In genomic region chr5:159449925-159450324, GRCh38 we compare ENCODE assay signal across 18 cellular contexts.
A peak's percentile ranks its signal among the peaks of the same experiment; 100 is the strongest.
DNase-seq lines count a peak whose midpoint lies in the region; ATAC-seq, FAIRE-seq and TF ChIP-seq lines count a peak whose summit lies in the region.
"Had no signal": no experiment of that assay in that cellular context is flagged by ENCODE, and none has a peak within 500 bp of the region (broad histone marks: within the 10 kb centered on the region; RNA-seq: fewer than 3 reads in every experiment).

No MANE protein-coding gene starts in this region.

- peak; percentile 76 for FAIRE-seq in keratinocyte (lab: Jason Lieb, UNC)

- H3K4me2 ChIP-seq in IMR-90 (ENCODE audit: low read depth, low read length) (no peak overlapping the region), keratinocyte (ENCODE audit: control insufficient read depth, extremely low read depth, insufficient read depth, low read depth, low read length) (no peak overlapping the region)
- H3K4me2 ChIP-seq: KMS-11 had no signal

- H3K36me3 ChIP-seq in IMR-90 (ENCODE audit: control insufficient read depth, insufficient read depth, low read length) (no peaks in the 10 kb centered on the region), keratinocyte (ENCODE audit: control insufficient read depth in 2 of 2, extremely low read depth in 1 of 2, insufficient read depth in 2 of 2, low read length in 2 of 2) (no peaks in the 10 kb centered on the region)
- H3K36me3 ChIP-seq: right lobe of liver, WERI-Rb-1 had no signal

- POLR2A ChIA-PET in IMR-90 (lab: Charles Lee; ENCODE audit: unreplicated experiment): no interaction called here

- peak overlapping the region; percentile 90 for H4K91ac ChIP-seq in IMR-90 (ENCODE audit: insufficient read depth, low read depth, low read length)

- peak overlapping the region; percentile 73 for H3K14ac ChIP-seq in IMR-90 (replicated peaks; ENCODE audit: low read depth, low read length)

- intact Hi-C loops in IMR-90 (cut with micrococcal nuclease): loop anchor here (5.0 kb wide), 1 partner anchor 132 kb away; no protein-coding TSS in a partner anchor
- intact Hi-C loops in posterior vena cava (cut with DNase I): loop anchor here in 1 of 2 donors (5.0 to 10.0 kb wide), 2 partner anchors 467 to 515 kb away; partner anchors contain the start of gene ADRA1B

- no peaks in the 10 kb centered on the region for H3K79me1 ChIP-seq in IMR-90 (ENCODE audit: low read depth in 1 of 2, low read length in 2 of 2)

- TF ChIP-seq RAD21 in IMR-90 (IDR thresholded peaks at IDR 0.05; ENCODE audit: low read length): no peak

- peak overlapping the region; percentile 46 for H2AK9ac ChIP-seq in IMR-90 (replicated peaks; ENCODE audit: low read depth, low read length, poor library complexity)

- WGBS in IMR-90 (ENCODE audit: extremely low coverage in 2 of 2, insufficient read length in 1 of 2), 2 experiments: 78% methylated on average over 3 of the region's 7 CpGs; no CpG with 5 or more reads in 1 of the 2 experiments

- H2BK20ac ChIP-seq in IMR-90 (ENCODE audit: low read depth, low read length): peak overlapping the region; percentile 93

- no peak for ATAC-seq in IMR-90 (ENCODE audit: low read depth)
- no peak for ATAC-seq in HG03457 (IDR thresholded peaks at IDR 0.05; ENCODE audit: unreplicated experiment)

- no peak overlapping the region for H3K9ac ChIP-seq in IMR-90 (ENCODE audit: low read depth, low read length)
- no peak overlapping the region for H3K9ac ChIP-seq in keratinocyte (ENCODE audit: control insufficient read depth, extremely low read depth, insufficient read depth, low read length)
- H3K9ac ChIP-seq: KMS-11 had no signal

- H3K56ac ChIP-seq in IMR-90 (ENCODE audit: extremely low read depth, insufficient read depth, low read length): peak overlapping the region; percentile 14; the same call in 1 of the 2 replicates

- H3K4me3 ChIP-seq in IMR-90 (ENCODE audit: insufficient read depth, low read depth, low read length) (no peak overlapping the region), astrocyte of the cerebellum (ENCODE audit: low read depth, low read length) (no peak overlapping the region), keratinocyte (ENCODE audit: control insufficient read depth in 2 of 3, extremely low read depth in 1 of 3, insufficient read depth in 2 of 3, low read depth in 1 of 3, low read length in 3 of 3) (no peak overlapping the region)
- H3K4me3 ChIP-seq: right lobe of liver had no signal

- peak overlapping the region; percentile 89 for H3K4ac ChIP-seq in IMR-90 (ENCODE audit: low read depth, low read length)

- H2AFZ ChIP-seq in IMR-90 (replicated peaks; ENCODE audit: low read length, poor library complexity) (peak overlapping the region; percentile 57), keratinocyte (ENCODE audit: control insufficient read depth, low read length) (no peak overlapping the region)

- H4K8ac ChIP-seq in IMR-90 (ENCODE audit: low read depth in 2 of 2, low read length in 2 of 2): peak overlapping the region; percentile 41 to 55; a peak in 2 of 4 replicates

- TF ChIP-seq CTCF in IMR-90 (conservative IDR thresholded peaks at IDR 0.05; ENCODE audit: low read depth, low read length) (no peak), astrocyte of the cerebellum (IDR thresholded peaks at IDR 0.05; ENCODE audit: low read depth, low read length, missing control alignments) (no peak), keratinocyte (optimal IDR thresholded peaks at IDR 0.05 in 1 of 3, IDR thresholded peaks at IDR 0.05 in 1 of 3, conservative IDR thresholded peaks at IDR 0.05 in 1 of 3; ENCODE audit: extremely low read depth in 1 of 3, insufficient read depth in 2 of 3, low read length in 3 of 3) (no peak)

- H3K4me1 ChIP-seq in IMR-90 (ENCODE audit: control insufficient read depth, insufficient read depth, low read length): peaks cover 16% of the 10 kb centered on the region
- peaks cover 20% of the 10 kb centered on the region for H3K4me1 ChIP-seq in keratinocyte (ENCODE audit: control insufficient read depth, extremely low read depth, insufficient read depth, low read length)
- H3K4me1 ChIP-seq: right lobe of liver had no signal

- no peak overlapping the region for H4K5ac ChIP-seq in IMR-90 (ENCODE audit: low read depth, low read length)

- H2AK5ac ChIP-seq in IMR-90 (ENCODE audit: low read depth, low read length): peak overlapping the region; percentile 96

- peak overlapping the region; percentile 82; the same call in 2 of the 3 replicates for H2BK15ac ChIP-seq in IMR-90 (ENCODE audit: low read depth, low read length)

- no TSS peak for BruUV-seq in IMR-90 (replicated peaks; lab: Mats Ljungman, UMichigan)

- H3K79me2 ChIP-seq in keratinocyte (ENCODE audit: control insufficient read depth, insufficient read depth, low read length): no peaks in the 10 kb centered on the region

- in situ Hi-C loops in IMR-90 (cut with MboI; ENCODE audit: low sequenced_read_pairs) (loop anchor here (5.0 to 25.0 kb wide), 4 partner anchors 295 to 887 kb away; partner anchors contain the start of gene ADRA1B), astrocyte of the cerebellum (cut with HindIII; ENCODE audit: low sequenced_read_pairs) (loop anchor here (25.0 kb wide), 2 partner anchors 462 to 537 kb away; partner anchors contain the start of gene ADRA1B)

- no peak overlapping the region for H2BK5ac ChIP-seq in IMR-90 (ENCODE audit: low read depth, low read length, poor library complexity, severe bottlenecking)

- no peak overlapping the region; the same call in 1 of the 2 replicates for H3K23ac ChIP-seq in IMR-90 (ENCODE audit: low read depth, low read length)

- H2BK120ac ChIP-seq in IMR-90 (ENCODE audit: low read depth, low read length): peak overlapping the region; percentile 92

- no peak for TF ChIP-seq POLR2A in IMR-90 (IDR thresholded peaks at IDR 0.05; ENCODE audit: low read depth, low read length)

- CTCF ChIA-PET in IMR-90 (lab: Yijun Ruan, JAX): interaction anchor here (0.5 to 2.6 kb wide), 2 partner anchors 467 to 711 kb away, joined by 4 to 6 read pairs; partner anchors contain the start of gene ADRA1B

- peaks cover 18% of the 10 kb centered on the region for H3K9me1 ChIP-seq in IMR-90 (ENCODE audit: insufficient read depth, low read length)
- no peaks in the 10 kb centered on the region for H3K9me1 ChIP-seq in keratinocyte (ENCODE audit: control insufficient read depth, extremely low read depth, insufficient read depth, low read length)

- no peaks in the 10 kb centered on the region for H4K20me1 ChIP-seq in IMR-90 (ENCODE audit: insufficient read depth, low read length)
- no peaks in the 10 kb centered on the region for H4K20me1 ChIP-seq in keratinocyte (ENCODE audit: control insufficient read depth, extremely low read depth, insufficient read depth, low read length)

- DNase-seq in Daoy (ENCODE audit: low read depth) (peak; percentile 74), IMR-90 (peak; percentile 39), astrocyte of the cerebellum (ENCODE audit: low read depth) (peak; percentile 33), keratinocyte (ENCODE audit: low read depth, low spot score) (peak; percentile 49), NCI-H526 treated with DMSO at 0.1 percent for 48 hours (lab: John Stamatoyannopoulos, UW) (no peak), NCI-H1092 (lab: John Stamatoyannopoulos, UW) (no peak), posterior vena cava (ENCODE audit: low spot score) (no peak)
- DNase-seq: activated CD4-positive, alpha-beta memory T cell treated with anti-CD3 and anti-CD28 coated beads, Interleukin-2, amount 10 ng/mL, durations not matched to agents 7 days and 5 days; Caco-2; H7; hippocampal formation; NCI-H1417; NCI-H748 treated with DMSO at 0.1 percent for 48 hours; nucleus accumbens; right lobe of liver; WERI-Rb-1 had no signal

- H3K27me3 ChIP-seq in IMR-90 (ENCODE audit: control insufficient read depth, insufficient read depth, low read length) (no peaks in the 10 kb centered on the region), keratinocyte (ENCODE audit: control insufficient read depth, extremely low read depth, insufficient read depth, low read length) (no peaks in the 10 kb centered on the region)
- H3K27me3 ChIP-seq: right lobe of liver had no signal

- dilution Hi-C loops in IMR-90 (cut with HindIII; ENCODE audit: low sequenced_read_pairs, unreplicated experiment) (no loop called here), keratinocyte (cut with MboI; ENCODE audit: extremely low pct_ligation_motif_present, low sequenced_read_pairs) (no loop called here)

- H3K9me3 ChIP-seq in IMR-90 (ENCODE audit: control insufficient read depth, insufficient read depth, low read length) (no peaks in the 10 kb centered on the region), keratinocyte (ENCODE audit: control insufficient read depth, low read depth, low read length) (no peaks in the 10 kb centered on the region)
- H3K9me3 ChIP-seq: Caco-2, right lobe of liver had no signal

- H3K18ac ChIP-seq in IMR-90 (ENCODE audit: low read depth, low read length): no peak overlapping the region

- H3K27ac ChIP-seq in IMR-90 (ENCODE audit: insufficient read depth, low read length) (no peak overlapping the region), keratinocyte (ENCODE audit: control insufficient read depth, insufficient read depth, low read length) (no peak overlapping the region)
- H3K27ac ChIP-seq: KMS-11, right lobe of liver, WERI-Rb-1 had no signal

TF ChIP-seq in IMR-90, 13 proteins besides CTCF, POLR2A, EP300 and RAD21:
- peak; percentile 64; the same call in 1 of the 2 replicates for TF ChIP-seq FOS (IDR thresholded peaks at IDR 0.05; ENCODE audit: low read depth, low read length)
- no peak for TF ChIP-seq CHD1 (IDR thresholded peaks at IDR 0.05; ENCODE audit: low read depth, low read length)
- TF ChIP-seq ELK1 (IDR thresholded peaks at IDR 0.05; ENCODE audit: borderline replicate concordance, low read depth, low read length): no peak
- no peak for TF ChIP-seq BHLHE40 (IDR thresholded peaks at IDR 0.05; ENCODE audit: low read depth, low read length)
- TF ChIP-seq RCOR1 (IDR thresholded peaks at IDR 0.05; ENCODE audit: insufficient replicate concordance, low read length): no peak
- no peak for TF ChIP-seq NFE2L2 (IDR thresholded peaks at IDR 0.05; ENCODE audit: low read depth, low read length)
- no peak for TF ChIP-seq RFX5 (IDR thresholded peaks at IDR 0.05; ENCODE audit: low read depth, low read length)
- peak; percentile 30; the same call in 1 of the 2 replicates for TF ChIP-seq MAFK (IDR thresholded peaks at IDR 0.05; ENCODE audit: low read depth, low read length)
- TF ChIP-seq MAZ (IDR thresholded peaks at IDR 0.05; ENCODE audit: borderline replicate concordance, low read depth, low read length): no peak
- no peak for TF ChIP-seq MXI1 (IDR thresholded peaks at IDR 0.05; ENCODE audit: borderline replicate concordance, low read depth, low read length)
TF ChIP-seq in IMR-90: peak in this region for 2.

Comparison
In these comparisons a context has a peak if more than half of its experiments do, and no peak if none do; other contexts are left out.
1. DNase-seq: peak in Daoy (single experiment), IMR-90 (single experiment), astrocyte of the cerebellum (single experiment) and keratinocyte (single experiment); none in NCI-H526 treated with DMSO at 0.1 percent for 48 hours (single experiment), NCI-H1092 (single experiment) and posterior vena cava (single experiment).